Comparison of ENCODE assay signal across 1 cellular context in genomic region chr10:110356628-110357245, GRCh38.
TF ChIP-seq lines count a peak whose summit lies in the region.

No MANE protein-coding gene starts in this region.

TF ChIP-seq in GM12878, 131 proteins besides CTCF, POLR2A, EP300 and RAD21 (continued from another document and continues in another):
- no peak for TF ChIP-seq IRF3 (IDR thresholded peaks at IDR 0.05)
- no peak for TF ChIP-seq RUNX3 (IDR thresholded peaks at IDR 0.05; ENCODE audit: low read length)
- TF ChIP-seq NFXL1 (IDR thresholded peaks at IDR 0.05; ENCODE audit: borderline replicate concordance): no peak; the same call in 1 of the 2 replicates
- TF ChIP-seq EZH2 (IDR thresholded peaks at IDR 0.05; ENCODE audit: borderline replicate concordance, control insufficient read depth, low read depth, low read length): no peak
- TF ChIP-seq E2F4 (IDR thresholded peaks at IDR 0.05; ENCODE audit: low read depth, low read length): no peak
- TF ChIP-seq ZNF622 (IDR thresholded peaks at IDR 0.05): no peak
- TF ChIP-seq KDM1A (IDR thresholded peaks at IDR 0.05; ENCODE audit: borderline replicate concordance): no peak
- TF ChIP-seq SREBF1 (IDR thresholded peaks at IDR 0.05; ENCODE audit: low read length): 0 out of 2 replicates have a peak, but pooled peaks have one; percentile 34
- TF ChIP-seq FOXK2 (IDR thresholded peaks at IDR 0.05): peak; percentile 87
- 0 out of 2 replicates have a peak, but pooled peaks have one; percentile 75 for TF ChIP-seq ESRRA (IDR thresholded peaks at IDR 0.05; ENCODE audit: low read length)
- TF ChIP-seq HDAC2 (IDR thresholded peaks at IDR 0.05): no peak
- TF ChIP-seq YY1 (IDR thresholded peaks at IDR 0.05; ENCODE audit: low read depth, low read length): peak; percentile 58; the same call in 1 of the 2 replicates
- 0 out of 2 replicates have a peak, but pooled peaks have one; percentile 13 for TF ChIP-seq ZNF217 (IDR thresholded peaks at IDR 0.05)
- 0 out of 2 replicates have a peak, but pooled peaks have one; percentile 41 for TF ChIP-seq IRF5 (IDR thresholded peaks at IDR 0.05; ENCODE audit: borderline replicate concordance)
- TF ChIP-seq, protein P1, sequence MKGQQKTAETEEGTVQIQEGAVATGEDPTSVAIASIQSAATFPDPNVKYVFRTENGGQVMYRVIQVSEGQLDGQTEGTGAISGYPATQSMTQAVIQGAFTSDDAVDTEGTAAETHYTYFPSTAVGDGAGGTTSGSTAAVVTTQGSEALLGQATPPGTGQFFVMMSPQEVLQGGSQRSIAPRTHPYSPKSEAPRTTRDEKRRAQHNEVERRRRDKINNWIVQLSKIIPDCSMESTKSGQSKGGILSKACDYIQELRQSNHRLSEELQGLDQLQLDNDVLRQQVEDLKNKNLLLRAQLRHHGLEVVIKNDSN (IDR thresholded peaks at IDR 0.05; ENCODE audit: borderline replicate concordance, extremely low read length, insufficient read depth, low read depth, low read length): no peak
- TF ChIP-seq, protein P2, sequence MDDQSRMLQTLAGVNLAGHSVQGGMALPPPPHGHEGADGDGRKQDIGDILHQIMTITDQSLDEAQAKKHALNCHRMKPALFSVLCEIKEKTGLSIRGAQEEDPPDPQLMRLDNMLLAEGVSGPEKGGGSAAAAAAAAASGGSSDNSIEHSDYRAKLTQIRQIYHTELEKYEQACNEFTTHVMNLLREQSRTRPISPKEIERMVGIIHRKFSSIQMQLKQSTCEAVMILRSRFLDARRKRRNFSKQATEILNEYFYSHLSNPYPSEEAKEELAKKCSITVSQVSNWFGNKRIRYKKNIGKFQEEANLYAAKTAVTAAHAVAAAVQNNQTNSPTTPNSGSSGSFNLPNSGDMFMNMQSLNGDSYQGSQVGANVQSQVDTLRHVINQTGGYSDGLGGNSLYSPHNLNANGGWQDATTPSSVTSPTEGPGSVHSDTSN (IDR thresholded peaks at IDR 0.05; ENCODE audit: insufficient replicate concordance, low read depth, low read length): peak; percentile 40
- TF ChIP-seq SPI1 (IDR thresholded peaks at IDR 0.05; ENCODE audit: borderline replicate concordance, insufficient read depth, low read depth, low read length): peak; percentile 99
- peak; percentile 94 for TF ChIP-seq MYB (IDR thresholded peaks at IDR 0.05; ENCODE audit: borderline replicate concordance, low read depth, low read length)
- TF ChIP-seq TCF12 (IDR thresholded peaks at IDR 0.05; ENCODE audit: low read depth, low read length): peak; percentile 100
- TF ChIP-seq NR2C2 (IDR thresholded peaks at IDR 0.05; ENCODE audit: borderline replicate concordance, control insufficient read depth, insufficient read length, low read depth): no peak
- TF ChIP-seq SIN3A (IDR thresholded peaks at IDR 0.05; ENCODE audit: low read depth, low read length): peak; percentile 69; the same call in 1 of the 2 replicates
- TF ChIP-seq SMARCA5 (IDR thresholded peaks at IDR 0.05): peak; percentile 82; the same call in 1 of the 2 replicates
- peak; percentile 84 for TF ChIP-seq CUX1 (IDR thresholded peaks at IDR 0.05; ENCODE audit: insufficient replicate concordance, low read depth, low read length)
- TF ChIP-seq CHD4 (IDR thresholded peaks at IDR 0.05): no peak
- TF ChIP-seq ZNF384 (IDR thresholded peaks at IDR 0.05; ENCODE audit: borderline replicate concordance, low read depth, low read length): peak; percentile 91
- TF ChIP-seq BHLHE40 (IDR thresholded peaks at IDR 0.05; ENCODE audit: borderline replicate concordance in 1 of 2, low read depth in 2 of 2, low read length in 1 of 2): peak; percentile 91 to 94
- no peak for TF ChIP-seq SUPT20H (IDR thresholded peaks at IDR 0.05; ENCODE audit: borderline replicate concordance, control insufficient read depth, low read depth, low read length)
- no peak; the same call in none of the 2 replicates for TF ChIP-seq TCF7 (IDR thresholded peaks at IDR 0.05; ENCODE audit: borderline replicate concordance)
- TF ChIP-seq MEF2B (IDR thresholded peaks at IDR 0.05; ENCODE audit: partially characterized antibody, poor library complexity, severe bottlenecking): peak; percentile 99
- TF ChIP-seq, protein P3, sequence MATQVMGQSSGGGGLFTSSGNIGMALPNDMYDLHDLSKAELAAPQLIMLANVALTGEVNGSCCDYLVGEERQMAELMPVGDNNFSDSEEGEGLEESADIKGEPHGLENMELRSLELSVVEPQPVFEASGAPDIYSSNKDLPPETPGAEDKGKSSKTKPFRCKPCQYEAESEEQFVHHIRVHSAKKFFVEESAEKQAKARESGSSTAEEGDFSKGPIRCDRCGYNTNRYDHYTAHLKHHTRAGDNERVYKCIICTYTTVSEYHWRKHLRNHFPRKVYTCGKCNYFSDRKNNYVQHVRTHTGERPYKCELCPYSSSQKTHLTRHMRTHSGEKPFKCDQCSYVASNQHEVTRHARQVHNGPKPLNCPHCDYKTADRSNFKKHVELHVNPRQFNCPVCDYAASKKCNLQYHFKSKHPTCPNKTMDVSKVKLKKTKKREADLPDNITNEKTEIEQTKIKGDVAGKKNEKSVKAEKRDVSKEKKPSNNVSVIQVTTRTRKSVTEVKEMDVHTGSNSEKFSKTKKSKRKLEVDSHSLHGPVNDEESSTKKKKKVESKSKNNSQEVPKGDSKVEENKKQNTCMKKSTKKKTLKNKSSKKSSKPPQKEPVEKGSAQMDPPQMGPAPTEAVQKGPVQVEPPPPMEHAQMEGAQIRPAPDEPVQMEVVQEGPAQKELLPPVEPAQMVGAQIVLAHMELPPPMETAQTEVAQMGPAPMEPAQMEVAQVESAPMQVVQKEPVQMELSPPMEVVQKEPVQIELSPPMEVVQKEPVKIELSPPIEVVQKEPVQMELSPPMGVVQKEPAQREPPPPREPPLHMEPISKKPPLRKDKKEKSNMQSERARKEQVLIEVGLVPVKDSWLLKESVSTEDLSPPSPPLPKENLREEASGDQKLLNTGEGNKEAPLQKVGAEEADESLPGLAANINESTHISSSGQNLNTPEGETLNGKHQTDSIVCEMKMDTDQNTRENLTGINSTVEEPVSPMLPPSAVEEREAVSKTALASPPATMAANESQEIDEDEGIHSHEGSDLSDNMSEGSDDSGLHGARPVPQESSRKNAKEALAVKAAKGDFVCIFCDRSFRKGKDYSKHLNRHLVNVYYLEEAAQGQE (IDR thresholded peaks at IDR 0.05; ENCODE audit: low read depth, low read length): no peak
- TF ChIP-seq RELA (IDR thresholded peaks at IDR 0.05; ENCODE audit: borderline replicate concordance, partially characterized antibody): peak; percentile 99
- peak; percentile 99 for TF ChIP-seq ZBED1 (IDR thresholded peaks at IDR 0.05; ENCODE audit: borderline replicate concordance)
- no peak for TF ChIP-seq SIX5 (IDR thresholded peaks at IDR 0.05; ENCODE audit: low read depth, low read length, severe bottlenecking)
- TF ChIP-seq MTA3 (IDR thresholded peaks at IDR 0.05; ENCODE audit: borderline replicate concordance, low read length): no peak
- peak; percentile 89; the same call in 1 of the 2 replicates for TF ChIP-seq RBBP5 (conservative IDR thresholded peaks at IDR 0.05)
- no peak for TF ChIP-seq HDAC6 (IDR thresholded peaks at IDR 0.05; ENCODE audit: unreplicated experiment)
- TF ChIP-seq PAX5 (IDR thresholded peaks at IDR 0.05; ENCODE audit: borderline replicate concordance, low read depth, low read length): peak; percentile 100
- peak; percentile 33; the same call in 1 of the 2 replicates for TF ChIP-seq ZBTB40 (IDR thresholded peaks at IDR 0.05; ENCODE audit: borderline replicate concordance)
- no peak for TF ChIP-seq ZZZ3 (IDR thresholded peaks at IDR 0.05; ENCODE audit: control insufficient read depth, insufficient read length, low read depth)
- no peak; the same call in 1 of the 2 replicates for TF ChIP-seq WRNIP1 (IDR thresholded peaks at IDR 0.05; ENCODE audit: borderline replicate concordance, low read depth, low read length)
- TF ChIP-seq IKZF2 (IDR thresholded peaks at IDR 0.05): peak; percentile 99 to 100
- TF ChIP-seq NFYA (IDR thresholded peaks at IDR 0.05; ENCODE audit: borderline replicate concordance, low read depth, low read length): no peak
